ENCODE assay signal across 1 cellular context in the genomic region with DNA sequence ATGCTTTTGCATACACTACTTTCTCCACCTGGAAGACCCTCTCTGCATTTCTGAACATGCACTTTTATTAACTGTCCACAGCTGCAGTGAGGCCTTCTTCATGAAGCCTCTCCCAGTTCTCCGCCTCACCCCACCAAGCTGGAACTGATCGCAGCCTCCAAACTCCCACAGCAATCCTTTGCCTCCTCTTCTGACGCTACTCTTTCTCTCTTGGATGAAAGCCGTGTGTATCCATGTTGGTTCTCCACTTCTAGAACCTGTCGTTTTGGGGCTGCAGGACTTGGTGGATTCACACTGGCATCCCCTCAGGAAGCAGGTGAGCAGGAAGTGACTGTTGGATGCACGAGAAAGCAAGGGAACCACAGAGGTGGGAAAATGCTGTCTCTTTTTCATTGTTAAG.
TF ChIP-seq lines count a peak whose summit lies in the region.

No MANE protein-coding gene starts in this region.

TF ChIP-seq in K562, 482 proteins besides CTCF, POLR2A, EP300 and RAD21:
- TF ChIP-seq ZNF780A (CRISPR knock-in tag; IDR thresholded peaks at IDR 0.05) (no peak), HLTF (IDR thresholded peaks at IDR 0.05) (no peak), PPARD (CRISPR knock-in tag; IDR thresholded peaks at IDR 0.05) (no peak), FOXM1 (IDR thresholded peaks at IDR 0.05; ENCODE audit: low read depth) (no peak), FOXM1 (CRISPR knock-in tag; IDR thresholded peaks at IDR 0.05; ENCODE audit: low read depth) (no peak), NR4A1 (CRISPR knock-in tag; IDR thresholded peaks at IDR 0.05) (no peak), NR4A1 (tag; IDR thresholded peaks at IDR 0.05) (no peak), BHLHE40 (IDR thresholded peaks at IDR 0.05; ENCODE audit: low read length) (no peak), JUNB (CRISPR knock-in tag; conservative IDR thresholded peaks at IDR 0.05) (no peak), CCAR2 (IDR thresholded peaks at IDR 0.05; ENCODE audit: low read depth, low read length) (no peak), EHMT2 (IDR thresholded peaks at IDR 0.05) (no peak), SNIP1 (IDR thresholded peaks at IDR 0.05; ENCODE audit: low read depth) (no peak), TSC22D4 (tag; IDR thresholded peaks at IDR 0.05) (no peak), ZNF57 (CRISPR knock-in tag; IDR thresholded peaks at IDR 0.05) (no peak), ZNF282 (CRISPR knock-in tag; IDR thresholded peaks at IDR 0.05) (no peak)
- TF ChIP-seq, protein P1, sequence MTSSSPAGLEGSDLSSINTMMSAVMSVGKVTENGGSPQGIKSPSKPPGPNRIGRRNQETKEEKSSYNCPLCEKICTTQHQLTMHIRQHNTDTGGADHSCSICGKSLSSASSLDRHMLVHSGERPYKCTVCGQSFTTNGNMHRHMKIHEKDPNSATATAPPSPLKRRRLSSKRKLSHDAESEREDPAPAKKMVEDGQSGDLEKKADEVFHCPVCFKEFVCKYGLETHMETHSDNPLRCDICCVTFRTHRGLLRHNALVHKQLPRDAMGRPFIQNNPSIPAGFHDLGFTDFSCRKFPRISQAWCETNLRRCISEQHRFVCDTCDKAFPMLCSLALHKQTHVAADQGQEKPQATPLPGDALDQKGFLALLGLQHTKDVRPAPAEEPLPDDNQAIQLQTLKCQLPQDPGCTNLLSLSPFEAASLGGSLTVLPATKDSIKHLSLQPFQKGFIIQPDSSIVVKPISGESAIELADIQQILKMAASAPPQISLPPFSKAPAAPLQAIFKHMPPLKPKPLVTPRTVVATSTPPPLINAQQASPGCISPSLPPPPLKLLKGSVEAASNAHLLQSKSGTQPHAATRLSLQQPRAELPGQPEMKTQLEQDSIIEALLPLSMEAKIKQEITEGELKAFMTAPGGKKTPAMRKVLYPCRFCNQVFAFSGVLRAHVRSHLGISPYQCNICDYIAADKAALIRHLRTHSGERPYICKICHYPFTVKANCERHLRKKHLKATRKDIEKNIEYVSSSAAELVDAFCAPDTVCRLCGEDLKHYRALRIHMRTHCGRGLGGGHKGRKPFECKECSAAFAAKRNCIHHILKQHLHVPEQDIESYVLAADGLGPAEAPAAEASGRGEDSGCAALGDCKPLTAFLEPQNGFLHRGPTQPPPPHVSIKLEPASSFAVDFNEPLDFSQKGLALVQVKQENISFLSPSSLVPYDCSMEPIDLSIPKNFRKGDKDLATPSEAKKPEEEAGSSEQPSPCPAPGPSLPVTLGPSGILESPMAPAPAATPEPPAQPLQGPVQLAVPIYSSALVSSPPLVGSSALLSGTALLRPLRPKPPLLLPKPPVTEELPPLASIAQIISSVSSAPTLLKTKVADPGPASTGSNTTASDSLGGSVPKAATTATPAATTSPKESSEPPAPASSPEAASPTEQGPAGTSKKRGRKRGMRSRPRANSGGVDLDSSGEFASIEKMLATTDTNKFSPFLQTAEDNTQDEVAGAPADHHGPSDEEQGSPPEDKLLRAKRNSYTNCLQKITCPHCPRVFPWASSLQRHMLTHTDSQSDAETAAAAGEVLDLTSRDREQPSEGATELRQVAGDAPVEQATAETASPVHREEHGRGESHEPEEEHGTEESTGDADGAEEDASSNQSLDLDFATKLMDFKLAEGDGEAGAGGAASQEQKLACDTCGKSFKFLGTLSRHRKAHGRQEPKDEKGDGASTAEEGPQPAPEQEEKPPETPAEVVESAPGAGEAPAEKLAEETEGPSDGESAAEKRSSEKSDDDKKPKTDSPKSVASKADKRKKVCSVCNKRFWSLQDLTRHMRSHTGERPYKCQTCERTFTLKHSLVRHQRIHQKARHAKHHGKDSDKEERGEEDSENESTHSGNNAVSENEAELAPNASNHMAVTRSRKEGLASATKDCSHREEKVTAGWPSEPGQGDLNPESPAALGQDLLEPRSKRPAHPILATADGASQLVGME (CRISPR knock-in tag; IDR thresholded peaks at IDR 0.05) = no peak
- TF ChIP-seq, protein P2, sequence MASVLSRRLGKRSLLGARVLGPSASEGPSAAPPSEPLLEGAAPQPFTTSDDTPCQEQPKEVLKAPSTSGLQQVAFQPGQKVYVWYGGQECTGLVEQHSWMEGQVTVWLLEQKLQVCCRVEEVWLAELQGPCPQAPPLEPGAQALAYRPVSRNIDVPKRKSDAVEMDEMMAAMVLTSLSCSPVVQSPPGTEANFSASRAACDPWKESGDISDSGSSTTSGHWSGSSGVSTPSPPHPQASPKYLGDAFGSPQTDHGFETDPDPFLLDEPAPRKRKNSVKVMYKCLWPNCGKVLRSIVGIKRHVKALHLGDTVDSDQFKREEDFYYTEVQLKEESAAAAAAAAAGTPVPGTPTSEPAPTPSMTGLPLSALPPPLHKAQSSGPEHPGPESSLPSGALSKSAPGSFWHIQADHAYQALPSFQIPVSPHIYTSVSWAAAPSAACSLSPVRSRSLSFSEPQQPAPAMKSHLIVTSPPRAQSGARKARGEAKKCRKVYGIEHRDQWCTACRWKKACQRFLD (CRISPR knock-in tag; IDR thresholded peaks at IDR 0.05) = no peak
- TF ChIP-seq, protein P3, sequence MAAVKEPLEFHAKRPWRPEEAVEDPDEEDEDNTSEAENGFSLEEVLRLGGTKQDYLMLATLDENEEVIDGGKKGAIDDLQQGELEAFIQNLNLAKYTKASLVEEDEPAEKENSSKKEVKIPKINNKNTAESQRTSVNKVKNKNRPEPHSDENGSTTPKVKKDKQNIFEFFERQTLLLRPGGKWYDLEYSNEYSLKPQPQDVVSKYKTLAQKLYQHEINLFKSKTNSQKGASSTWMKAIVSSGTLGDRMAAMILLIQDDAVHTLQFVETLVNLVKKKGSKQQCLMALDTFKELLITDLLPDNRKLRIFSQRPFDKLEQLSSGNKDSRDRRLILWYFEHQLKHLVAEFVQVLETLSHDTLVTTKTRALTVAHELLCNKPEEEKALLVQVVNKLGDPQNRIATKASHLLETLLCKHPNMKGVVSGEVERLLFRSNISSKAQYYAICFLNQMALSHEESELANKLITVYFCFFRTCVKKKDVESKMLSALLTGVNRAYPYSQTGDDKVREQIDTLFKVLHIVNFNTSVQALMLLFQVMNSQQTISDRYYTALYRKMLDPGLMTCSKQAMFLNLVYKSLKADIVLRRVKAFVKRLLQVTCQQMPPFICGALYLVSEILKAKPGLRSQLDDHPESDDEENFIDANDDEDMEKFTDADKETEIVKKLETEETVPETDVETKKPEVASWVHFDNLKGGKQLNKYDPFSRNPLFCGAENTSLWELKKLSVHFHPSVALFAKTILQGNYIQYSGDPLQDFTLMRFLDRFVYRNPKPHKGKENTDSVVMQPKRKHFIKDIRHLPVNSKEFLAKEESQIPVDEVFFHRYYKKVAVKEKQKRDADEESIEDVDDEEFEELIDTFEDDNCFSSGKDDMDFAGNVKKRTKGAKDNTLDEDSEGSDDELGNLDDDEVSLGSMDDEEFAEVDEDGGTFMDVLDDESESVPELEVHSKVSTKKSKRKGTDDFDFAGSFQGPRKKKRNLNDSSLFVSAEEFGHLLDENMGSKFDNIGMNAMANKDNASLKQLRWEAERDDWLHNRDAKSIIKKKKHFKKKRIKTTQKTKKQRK (IDR thresholded peaks at IDR 0.05; ENCODE audit: borderline replicate concordance, low read depth, low read length) = no peak
- TF ChIP-seq, protein P4, sequence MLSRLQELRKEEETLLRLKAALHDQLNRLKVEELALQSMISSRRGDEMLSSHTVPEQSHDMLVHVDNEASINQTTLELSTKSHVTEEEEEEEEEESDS (CRISPR knock-in tag; IDR thresholded peaks at IDR 0.05) = no peak
- TF ChIP-seq, protein P5, sequence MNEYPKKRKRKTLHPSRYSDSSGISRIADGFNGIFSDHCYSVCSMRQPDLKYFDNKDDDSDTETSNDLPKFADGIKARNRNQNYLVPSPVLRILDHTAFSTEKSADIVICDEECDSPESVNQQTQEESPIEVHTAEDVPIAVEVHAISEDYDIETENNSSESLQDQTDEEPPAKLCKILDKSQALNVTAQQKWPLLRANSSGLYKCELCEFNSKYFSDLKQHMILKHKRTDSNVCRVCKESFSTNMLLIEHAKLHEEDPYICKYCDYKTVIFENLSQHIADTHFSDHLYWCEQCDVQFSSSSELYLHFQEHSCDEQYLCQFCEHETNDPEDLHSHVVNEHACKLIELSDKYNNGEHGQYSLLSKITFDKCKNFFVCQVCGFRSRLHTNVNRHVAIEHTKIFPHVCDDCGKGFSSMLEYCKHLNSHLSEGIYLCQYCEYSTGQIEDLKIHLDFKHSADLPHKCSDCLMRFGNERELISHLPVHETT (CRISPR knock-in tag; conservative IDR thresholded peaks at IDR 0.05 in 1 of 2, IDR thresholded peaks at IDR 0.05 in 1 of 2) = no peak
TF ChIP-seq in K562: peak in this region for 0.
